8 cellular contexts compared by ENCODE assay signal in genomic region chr3:197309528-197310361, GRCh38. TPM values are rescaled to one million over a fixed set of nuclear protein-coding genes. Genes with fewer than 3 reads are reported as not detected.
A peak's percentile ranks its signal among the peaks of the same experiment; 100 is the strongest.
DNase-seq lines count a peak whose midpoint lies in the region; ATAC-seq and TF ChIP-seq lines count a peak whose summit lies in the region.

No MANE protein-coding gene starts in this region.

- ATAC-seq in activated CD8-positive, alpha-beta T cell treated with anti-CD3 and anti-CD28 coated beads for 36 hours = peak; percentile 31
- ATAC-seq in activated CD8-positive, alpha-beta T cell treated with anti-CD3 and anti-CD28 coated beads, Interleukin-2, amount 10 ng/mL, durations not matched to agents 7 days and 5 days = no peak
- ATAC-seq in activated T-helper 17 cell treated with anti-CD3 and anti-CD28 coated beads, Interleukin-2, amount 50 U/mL, for 72 hours (replicated peaks) = peak; percentile 41
- ATAC-seq in HG03280 (IDR thresholded peaks at IDR 0.05; ENCODE audit: unreplicated experiment) (no peak), HG02840 (IDR thresholded peaks at IDR 0.05; ENCODE audit: low FRiP score, unreplicated experiment) (no peak)

- H3K4me3 ChIP-seq in left ventricle myocardium inferior = no peak overlapping the region
- no peak overlapping the region for H3K4me3 ChIP-seq in thyroid gland (replicated peaks in 1 of 3)

- peaks cover 3% of the 10 kb centered on the region for H3K36me3 Mint-ChIP-seq in activated CD8-positive, alpha-beta T cell treated with anti-CD3 and anti-CD28 coated beads for 36 hours (ENCODE audit: low read depth)
- H3K36me3 Mint-ChIP-seq in activated CD8-positive, alpha-beta T cell treated with anti-CD3 and anti-CD28 coated beads, Interleukin-2, amount 10 ng/mL, durations not matched to agents 7 days and 5 days (ENCODE audit: low read depth) = peaks cover 3% of the 10 kb centered on the region
- no peaks in the 10 kb centered on the region for H3K36me3 Mint-ChIP-seq in activated T-helper 17 cell treated with anti-CD3 and anti-CD28 coated beads, Interleukin-2, amount 50 U/mL, for 72 hours (ENCODE audit: low read depth)

- H3K27ac Mint-ChIP-seq in activated CD8-positive, alpha-beta T cell treated with anti-CD3 and anti-CD28 coated beads for 36 hours = peak overlapping the region; percentile 28
- no peak overlapping the region for H3K27ac Mint-ChIP-seq in activated CD8-positive, alpha-beta T cell treated with anti-CD3 and anti-CD28 coated beads, Interleukin-2, amount 10 ng/mL, durations not matched to agents 7 days and 5 days
- H3K27ac Mint-ChIP-seq in activated T-helper 17 cell treated with anti-CD3 and anti-CD28 coated beads, Interleukin-2, amount 50 U/mL, for 72 hours = no peak overlapping the region

- H3K27me3 ChIP-seq in left ventricle myocardium inferior (ENCODE audit: low read depth) (no peaks in the 10 kb centered on the region), thyroid gland (no peaks in the 10 kb centered on the region)

- POLR2A ChIA-PET in activated CD8-positive, alpha-beta T cell treated with anti-CD3 and anti-CD28 coated beads for 36 hours (lab: Charles Lee) = interaction anchor here (1.2 kb wide), 1 partner anchor 12 kb away, joined by 4 read pairs; no protein-coding TSS in a partner anchor
- POLR2A ChIA-PET in activated CD8-positive, alpha-beta T cell treated with anti-CD3 and anti-CD28 coated beads, Interleukin-2, amount 10 ng/mL, durations not matched to agents 7 days and 5 days (lab: Charles Lee) = interaction anchor here (1.0 kb wide), 1 partner anchor 12 kb away, joined by 4 read pairs; the partner anchor contains the start of gene DLG1

- H3K4me1 ChIP-seq in left ventricle myocardium inferior (peaks cover 26% of the 10 kb centered on the region), thyroid gland (peaks cover 16 to 22% of the 10 kb centered on the region in 2 donors)

- H3K9me3 ChIP-seq in left ventricle myocardium inferior (replicated peaks) = no peaks in the 10 kb centered on the region
- no peaks in the 10 kb centered on the region for H3K9me3 ChIP-seq in thyroid gland

- H3K27ac ChIP-seq in left ventricle myocardium inferior (replicated peaks) = peak overlapping the region; percentile 50
- H3K27ac ChIP-seq in thyroid gland = peak overlapping the region; percentile 35 to 46 (median 42)

- TF ChIP-seq CTCF in activated CD8-positive, alpha-beta T cell treated with anti-CD3 and anti-CD28 coated beads for 36 hours (IDR thresholded peaks at IDR 0.05) = no peak
- TF ChIP-seq CTCF in left ventricle myocardium inferior (IDR thresholded peaks at IDR 0.05; ENCODE audit: borderline replicate concordance) (no peak), thyroid gland (IDR thresholded peaks at IDR 0.05) (no peak)

- intact Hi-C loops in activated CD8-positive, alpha-beta T cell treated with anti-CD3 and anti-CD28 coated beads for 36 hours (cut with micrococcal nuclease) = no loop called here
- intact Hi-C loops in left ventricle myocardium inferior (cut with micrococcal nuclease) = no loop called here
- intact Hi-C loops in thyroid gland (cut with DNase I) = no loop called here

- CTCF ChIA-PET in activated CD8-positive, alpha-beta T cell treated with anti-CD3 and anti-CD28 coated beads for 36 hours (lab: Charles Lee) = no interaction called here
- CTCF ChIA-PET in activated CD8-positive, alpha-beta T cell treated with anti-CD3 and anti-CD28 coated beads, Interleukin-2, amount 10 ng/mL, durations not matched to agents 7 days and 5 days (lab: Charles Lee) = no interaction called here

- WGBS in thyroid gland, 2 donors = 34 to 51% methylated on average over 5 of the region's 5 CpGs

- H3K36me3 ChIP-seq in left ventricle myocardium inferior (no peaks in the 10 kb centered on the region), thyroid gland (no peaks in the 10 kb centered on the region)

- H3K9me3 Mint-ChIP-seq in activated CD8-positive, alpha-beta T cell treated with anti-CD3 and anti-CD28 coated beads for 36 hours = peaks cover 4% of the 10 kb centered on the region
- no peaks in the 10 kb centered on the region for H3K9me3 Mint-ChIP-seq in activated CD8-positive, alpha-beta T cell treated with anti-CD3 and anti-CD28 coated beads, Interleukin-2, amount 10 ng/mL, durations not matched to agents 7 days and 5 days (ENCODE audit: insufficient read depth)
- H3K9me3 Mint-ChIP-seq in activated T-helper 17 cell treated with anti-CD3 and anti-CD28 coated beads, Interleukin-2, amount 50 U/mL, for 72 hours = peaks cover 4% of the 10 kb centered on the region

- DNase-seq in activated CD8-positive, alpha-beta T cell treated with anti-CD3 and anti-CD28 coated beads for 36 hours = peak; percentile 15
- DNase-seq in activated CD8-positive, alpha-beta T cell treated with anti-CD3 and anti-CD28 coated beads, Interleukin-2, amount 10 ng/mL, durations not matched to agents 7 days and 5 days = no peak
- DNase-seq in left ventricle myocardium inferior (no peak), thyroid gland (peak; percentile 18), activated gamma-delta T cell (lab: John Stamatoyannopoulos, UW) (no peak)

- H3K4me1 Mint-ChIP-seq in activated CD8-positive, alpha-beta T cell treated with anti-CD3 and anti-CD28 coated beads for 36 hours (ENCODE audit: low read depth) = peaks cover 41% of the 10 kb centered on the region
- peaks cover 26% of the 10 kb centered on the region for H3K4me1 Mint-ChIP-seq in activated CD8-positive, alpha-beta T cell treated with anti-CD3 and anti-CD28 coated beads, Interleukin-2, amount 10 ng/mL, durations not matched to agents 7 days and 5 days (ENCODE audit: low read depth)
- H3K4me1 Mint-ChIP-seq in activated T-helper 17 cell treated with anti-CD3 and anti-CD28 coated beads, Interleukin-2, amount 50 U/mL, for 72 hours = peaks cover 23% of the 10 kb centered on the region

- peaks cover 9% of the 10 kb centered on the region for H3K27me3 Mint-ChIP-seq in activated CD8-positive, alpha-beta T cell treated with anti-CD3 and anti-CD28 coated beads for 36 hours
- peaks cover 13% of the 10 kb centered on the region for H3K27me3 Mint-ChIP-seq in activated CD8-positive, alpha-beta T cell treated with anti-CD3 and anti-CD28 coated beads, Interleukin-2, amount 10 ng/mL, durations not matched to agents 7 days and 5 days (ENCODE audit: low read depth)
- H3K27me3 Mint-ChIP-seq in activated T-helper 17 cell treated with anti-CD3 and anti-CD28 coated beads, Interleukin-2, amount 50 U/mL, for 72 hours = peaks cover 4% of the 10 kb centered on the region

- H3K4me3 Mint-ChIP-seq in activated CD8-positive, alpha-beta T cell treated with anti-CD3 and anti-CD28 coated beads for 36 hours = no peak overlapping the region
- H3K4me3 Mint-ChIP-seq in activated CD8-positive, alpha-beta T cell treated with anti-CD3 and anti-CD28 coated beads, Interleukin-2, amount 10 ng/mL, durations not matched to agents 7 days and 5 days = no peak overlapping the region
- H3K4me3 Mint-ChIP-seq in activated T-helper 17 cell treated with anti-CD3 and anti-CD28 coated beads, Interleukin-2, amount 50 U/mL, for 72 hours = peak overlapping the region; percentile 57

- no peak for TF ChIP-seq POLR2A in thyroid gland (IDR thresholded peaks at IDR 0.05)

RNA-seq across cellular contexts. Expression of gene DLG1, which starts 11.3 kb away (rescaled TPM):
- 10 to 100 TPM; 57.6 to 62.2 TPM for total RNA-seq in activated CD8-positive, alpha-beta T cell treated with anti-CD3 and anti-CD28 coated beads for 36 hours
- 10 to 100 TPM; 72.2 to 76.6 TPM for total RNA-seq in activated CD8-positive, alpha-beta T cell treated with anti-CD3 and anti-CD28 coated beads, Interleukin-2, amount 10 ng/mL, durations not matched to agents 7 days and 5 days
- 10 to 100 TPM; 64.5 to 64.7 TPM for total RNA-seq in activated T-helper 17 cell treated with anti-CD3 and anti-CD28 coated beads, Interleukin-2, amount 50 U/mL, for 72 hours
- total RNA-seq in left ventricle myocardium inferior (60.1 TPM), thyroid gland (100 to 1,000 TPM; 111 to 233 (median 174) TPM)

Comparison
In these comparisons a context has a peak if more than half of its experiments do, and no peak if none do; other contexts are left out.
1. ATAC-seq: peak in activated CD8-positive, alpha-beta T cell treated with anti-CD3 and anti-CD28 coated beads for 36 hours (single experiment) and activated T-helper 17 cell treated with anti-CD3 and anti-CD28 coated beads, Interleukin-2, amount 50 U/mL, for 72 hours (single experiment); none in activated CD8-positive, alpha-beta T cell treated with anti-CD3 and anti-CD28 coated beads, Interleukin-2, amount 10 ng/mL, durations not matched to agents 7 days and 5 days (single experiment), HG03280 (single experiment) and HG02840 (single experiment).
2. DNase-seq: peak in activated CD8-positive, alpha-beta T cell treated with anti-CD3 and anti-CD28 coated beads for 36 hours (single experiment) and thyroid gland (2 of 2); none in activated CD8-positive, alpha-beta T cell treated with anti-CD3 and anti-CD28 coated beads, Interleukin-2, amount 10 ng/mL, durations not matched to agents 7 days and 5 days (single experiment), left ventricle myocardium inferior (single experiment) and activated gamma-delta T cell (single experiment).